ENCODE assay signal across 9 cellular contexts in the genomic region with DNA sequence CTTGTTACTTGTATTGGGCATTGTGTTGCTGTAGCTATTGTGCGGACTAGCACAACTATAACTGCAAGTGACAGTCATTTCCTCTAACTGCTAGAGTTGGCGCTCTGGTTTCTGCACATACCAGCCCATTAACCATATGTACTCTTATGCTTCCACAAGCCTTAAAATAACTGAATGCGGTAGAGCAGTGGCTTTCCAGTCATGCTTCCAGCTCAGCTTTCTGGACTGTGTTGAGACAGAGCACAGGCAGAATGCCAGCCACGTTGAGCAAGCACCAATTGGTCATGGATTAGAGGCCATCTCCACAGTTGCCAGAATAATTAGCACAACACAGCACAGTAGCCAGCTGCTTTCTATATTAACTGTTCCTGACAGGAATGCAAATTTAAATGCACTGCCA. TPM values are rescaled to one million over a fixed set of nuclear protein-coding genes. Genes with fewer than 3 reads are reported as not detected.
A peak's percentile ranks its signal among the peaks of the same experiment; 100 is the strongest.
DNase-seq lines count a peak whose midpoint lies in the region; ATAC-seq and TF ChIP-seq lines count a peak whose summit lies in the region.
"Had no signal": no experiment of that assay in that cellular context is flagged by ENCODE, and none has a peak within 500 bp of the region (broad histone marks: within the 10 kb centered on the region; RNA-seq: fewer than 3 reads in every experiment).

No MANE protein-coding gene starts in this region.

- POLR2A ChIA-PET in WTC11 (lab: Charles Lee): no interaction called here

- H3K27me3 ChIP-seq in thyroid gland: no peaks in the 10 kb centered on the region

- no peak overlapping the region for H3K4me3 ChIP-seq in astrocyte of the spinal cord (ENCODE audit: low read depth, low read length)
- no peak overlapping the region for H3K4me3 ChIP-seq in thyroid gland (replicated peaks in 1 of 3)

- peak overlapping the region in 1 of 3 donors; percentile 8 for H3K27ac ChIP-seq in thyroid gland
- H3K27ac ChIP-seq: 22Rv1 had no signal

- H3K27ac Mint-ChIP-seq in WTC11: no peak overlapping the region

- H3K4me1 Mint-ChIP-seq in WTC11: peaks cover 15% of the 10 kb centered on the region

- H3K4me3 Mint-ChIP-seq in WTC11: no peak overlapping the region

- WGBS in thyroid gland, 2 donors: 10 to 15% methylated on average over 4 of the region's 4 CpGs

- peaks cover 3% of the 10 kb centered on the region; the same call in 1 of the 2 replicates for H3K9me3 Mint-ChIP-seq in WTC11

- DNase-seq in DMS153 (lab: John Stamatoyannopoulos, UW): peak; percentile 8
- no peak for DNase-seq in DMS153 treated with DMSO at 0.1 percent for 48 hours (lab: John Stamatoyannopoulos, UW; ENCODE audit: unreplicated experiment)
- peak; percentile 98 for DNase-seq in astrocyte of the spinal cord (ENCODE audit: low read depth, low spot score)
- peak in 47 of 51 donors; percentile 2 to 82 (median 53) for DNase-seq in hypothalamus (lab: John Stamatoyannopoulos, UW)
- DNase-seq in thyroid gland: peak; percentile 90 to 96
- no peak for DNase-seq in stimulated activated naive CD4-positive, alpha-beta T cell treated with Interleukin-2 at 50 U/mL for 16 hours (lab: John Stamatoyannopoulos, UW)
- no peak for DNase-seq in WTC11 (ENCODE audit: low spot score)

- H3K27me3 Mint-ChIP-seq in WTC11 (ENCODE audit: low read depth): no peaks in the 10 kb centered on the region

- in situ Hi-C loops in astrocyte of the spinal cord (cut with HindIII; ENCODE audit: low sequenced_read_pairs): no loop called here

- CTCF ChIA-PET in WTC11 (lab: Charles Lee): interaction anchor here (1.1 kb wide), 1 partner anchor 105 kb away, joined by 4 read pairs; no protein-coding TSS in a partner anchor

- H3K36me3 ChIP-seq in thyroid gland: peaks cover 5% of the 10 kb centered on the region in 2 donors

- H3K36me3 Mint-ChIP-seq in WTC11: peaks cover 4% of the 10 kb centered on the region; the same call in 1 of the 2 replicates

- ATAC-seq in GM21367 (IDR thresholded peaks at IDR 0.05; ENCODE audit: unreplicated experiment) (no peak), WTC11 (no peak)

- no peak for TF ChIP-seq POLR2A in thyroid gland (IDR thresholded peaks at IDR 0.05)

- intact Hi-C loops in thyroid gland (cut with DNase I): no loop called here

- no peaks in the 10 kb centered on the region for H3K9me3 ChIP-seq in thyroid gland

- H3K4me1 ChIP-seq in thyroid gland: peaks cover 9 to 10% of the 10 kb centered on the region in 2 donors

- TF ChIP-seq CTCF in astrocyte of the spinal cord (IDR thresholded peaks at IDR 0.05; ENCODE audit: low read depth, low read length) (no peak), thyroid gland (IDR thresholded peaks at IDR 0.05) (no peak), WTC11 (IDR thresholded peaks at IDR 0.05) (no peak)

TF ChIP-seq in WTC11, 78 proteins besides CTCF, POLR2A, EP300 and RAD21:
- TF ChIP-seq TEAD1 (CRISPR knock-in tag; IDR thresholded peaks at IDR 0.05) (no peak), ZSCAN18 (CRISPR knock-in tag; IDR thresholded peaks at IDR 0.05) (no peak), FOXK1 (CRISPR knock-in tag; IDR thresholded peaks at IDR 0.05) (no peak), ZNF671 (CRISPR knock-in tag; IDR thresholded peaks at IDR 0.05) (no peak), NR2C2 (CRISPR knock-in tag; IDR thresholded peaks at IDR 0.05) (no peak), FOXP1 (CRISPR knock-in tag; IDR thresholded peaks at IDR 0.05; ENCODE audit: borderline replicate concordance) (no peak), KAT7 (CRISPR knock-in tag; IDR thresholded peaks at IDR 0.05; ENCODE audit: borderline replicate concordance) (no peak), ZNF232 (CRISPR knock-in tag; IDR thresholded peaks at IDR 0.05) (no peak), CBFB (CRISPR knock-in tag; IDR thresholded peaks at IDR 0.05; ENCODE audit: low read depth) (no peak), OVOL2 (CRISPR knock-in tag; IDR thresholded peaks at IDR 0.05; ENCODE audit: borderline replicate concordance) (no peak), AFF4 (CRISPR knock-in tag; IDR thresholded peaks at IDR 0.05; ENCODE audit: borderline replicate concordance) (no peak)
- TF ChIP-seq, protein P1, sequence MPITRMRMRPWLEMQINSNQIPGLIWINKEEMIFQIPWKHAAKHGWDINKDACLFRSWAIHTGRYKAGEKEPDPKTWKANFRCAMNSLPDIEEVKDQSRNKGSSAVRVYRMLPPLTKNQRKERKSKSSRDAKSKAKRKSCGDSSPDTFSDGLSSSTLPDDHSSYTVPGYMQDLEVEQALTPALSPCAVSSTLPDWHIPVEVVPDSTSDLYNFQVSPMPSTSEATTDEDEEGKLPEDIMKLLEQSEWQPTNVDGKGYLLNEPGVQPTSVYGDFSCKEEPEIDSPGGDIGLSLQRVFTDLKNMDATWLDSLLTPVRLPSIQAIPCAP (CRISPR knock-in tag; IDR thresholded peaks at IDR 0.05): no peak

RNA-seq across cellular contexts. Expression of gene INVS, which starts 12.2 kb away (rescaled TPM):
- total RNA-seq in thyroid gland: 10 to 100 TPM; 37.0 to 56.6 (median 45.6) TPM
- total RNA-seq in WTC11 (2021): 8.1 to 9.9 TPM (median 8.6 TPM) in 3 replicates

RNA-seq across cellular contexts. Expression of gene ERP44, which starts 12.4 kb away (rescaled TPM):
- 10 to 100 TPM; 23.7 to 36.2 (median 29.0) TPM for total RNA-seq in thyroid gland
- 13.2 to 14.1 TPM (median 13.7 TPM) in 3 replicates for total RNA-seq in WTC11 (2021)

Comparison
In these comparisons a context has a peak if more than half of its experiments do, and no peak if none do; other contexts are left out.
1. DNase-seq: peak in DMS153 (single experiment), astrocyte of the spinal cord (single experiment), hypothalamus (47 of 51) and thyroid gland (2 of 2); none in DMS153 treated with DMSO at 0.1 percent for 48 hours (single experiment), stimulated activated naive CD4-positive, alpha-beta T cell treated with Interleukin-2 at 50 U/mL for 16 hours (single experiment) and WTC11 (single experiment).